Comparison of ENCODE assay signal across 8 cellular contexts in genomic region chr9:77897292-77897691, GRCh38.
DNase-seq lines count a peak whose midpoint lies in the region; ATAC-seq and TF ChIP-seq lines count a peak whose summit lies in the region.

No MANE protein-coding gene starts in this region.

- 0 out of 2 replicates have a peak overlapping the region, but pooled peaks have one; percentile 15 for H3K4me2 ChIP-seq in SK-N-SH

- H3K9ac ChIP-seq in SK-N-SH = no peak overlapping the region

- POLR2A ChIA-PET in SK-N-SH (lab: Yijun Ruan, JAX) = interaction anchor here (0.6 to 1.1 kb wide), 6 partner anchors 14 to 464 kb away, joined by 3 to 5 read pairs (median 3); partner anchors contain the start of genes GNAQ and PSAT1

- peaks cover 15% of the 10 kb centered on the region for H3F3A ChIP-seq in SK-N-SH (replicated peaks; ENCODE audit: insufficient read depth)

- intact Hi-C loops in left ventricle myocardium inferior (cut with micrococcal nuclease) = no loop called here
- intact Hi-C loops in Right ventricle myocardium inferior (cut with DNase I) = no loop called here

- H3K9me3 ChIP-seq in left ventricle myocardium inferior (replicated peaks) (no peaks in the 10 kb centered on the region), SK-N-SH (no peaks in the 10 kb centered on the region)

- H3K4me3 ChIP-seq in left ventricle myocardium inferior (no peak overlapping the region), SK-N-SH (ENCODE audit: low read depth in 2 of 2, low read length in 1 of 2) (no peak overlapping the region)

- H3K9me2 ChIP-seq in SK-N-SH = no peaks in the 10 kb centered on the region

- TF ChIP-seq CTCF in left ventricle myocardium inferior (IDR thresholded peaks at IDR 0.05; ENCODE audit: borderline replicate concordance) (peak; percentile 24), SK-N-SH (IDR thresholded peaks at IDR 0.05) (peak; percentile 48)

- H2AFZ ChIP-seq in SK-N-SH (ENCODE audit: low read depth) = no peak overlapping the region

- H4K20me1 ChIP-seq in SK-N-SH (ENCODE audit: insufficient read depth) = peaks cover 21% of the 10 kb centered on the region

- no peak for TF ChIP-seq EP300 in SK-N-SH (IDR thresholded peaks at IDR 0.05; ENCODE audit: borderline replicate concordance in 1 of 2, low read depth in 1 of 2, low read length in 1 of 2)

- WGBS in SK-N-SH (ENCODE audit: low lambda C conversion rate) = 37% methylated on average over 3 of the region's 3 CpGs

- peaks cover 30% of the 10 kb centered on the region for H3K79me2 ChIP-seq in SK-N-SH (ENCODE audit: insufficient read depth)

- H3K27ac ChIP-seq in left ventricle myocardium inferior (replicated peaks) (no peak overlapping the region), SK-N-SH (ENCODE audit: low read depth in 2 of 2, low read length in 1 of 2) (peak overlapping the region; percentile 1 to 83; a peak in 3 of 4 replicates)

- H3K4me1 ChIP-seq in left ventricle myocardium inferior (peaks cover 12% of the 10 kb centered on the region), SK-N-SH (ENCODE audit: control insufficient read depth in 1 of 2, insufficient read depth in 2 of 2, low read depth in 1 of 2, low read length in 1 of 2) (peaks cover 24 to 27% of the 10 kb centered on the region in 2 experiments; a peak in 3 of 4 replicates)

- H3K36me3 ChIP-seq in left ventricle myocardium inferior (no peaks in the 10 kb centered on the region), SK-N-SH (replicated peaks in 1 of 2; ENCODE audit: control insufficient read depth in 1 of 2, insufficient read depth in 2 of 2, low read length in 1 of 2) (peaks cover 0 to 5% of the 10 kb centered on the region in 2 experiments)

- CTCF ChIA-PET in SK-N-SH (lab: Yijun Ruan, JAX) = interaction anchor here (0.5 to 3.1 kb wide), 38 partner anchors 9 to 465 kb away, joined by 3 to 35 read pairs (median 4); partner anchors contain the start of gene GNAQ

- H3K27me3 ChIP-seq in left ventricle myocardium inferior (ENCODE audit: low read depth) (no peaks in the 10 kb centered on the region), SK-N-SH (ENCODE audit: insufficient read depth) (no peaks in the 10 kb centered on the region)

- no peak for ATAC-seq in Right ventricle myocardium inferior
- ATAC-seq in HG02840 (IDR thresholded peaks at IDR 0.05; ENCODE audit: low FRiP score, unreplicated experiment) = no peak
- no peak for ATAC-seq in HG02798 (IDR thresholded peaks at IDR 0.05; ENCODE audit: poor library complexity, unreplicated experiment)

- DNase-seq in left ventricle myocardium inferior (no peak), Right ventricle myocardium inferior (ENCODE audit: missing footprints) (no peak), SK-N-SH (peak; percentile 41), globus pallidus (ENCODE audit: low spot score) (peak; percentile 32), SKM-1 treated with dmso at 0.1 percent for 144 hours (lab: John Stamatoyannopoulos, UW; ENCODE audit: unreplicated experiment) (no peak)
- DNase-seq in activated CD4-positive, alpha-beta T cell treated with anti-CD3 and anti-CD28 coated beads for 4 hours = no peak

- TF ChIP-seq RAD21 in SK-N-SH (IDR thresholded peaks at IDR 0.05; ENCODE audit: low read length) = peak; percentile 55

TF ChIP-seq in SK-N-SH, 30 proteins besides CTCF, POLR2A, EP300 and RAD21:
- TF ChIP-seq FOXM1 (IDR thresholded peaks at IDR 0.05; ENCODE audit: low read depth) (no peak), ELF1 (IDR thresholded peaks at IDR 0.05) (no peak), FOSL2 (IDR thresholded peaks at IDR 0.05; ENCODE audit: borderline replicate concordance, low read depth) (no peak), SMC3 (IDR thresholded peaks at IDR 0.05; ENCODE audit: low read depth, low read length) (no peak), SIN3A (IDR thresholded peaks at IDR 0.05; ENCODE audit: borderline replicate concordance, low read depth, low read length) (no peak), TEAD4 (IDR thresholded peaks at IDR 0.05; ENCODE audit: borderline replicate concordance, insufficient read depth) (no peak), GATA2 (CRISPR knock-in tag; IDR thresholded peaks at IDR 0.05) (no peak), USF2 (IDR thresholded peaks at IDR 0.05; ENCODE audit: borderline replicate concordance, low read depth, low read length) (peak; percentile 46; the same call in 1 of the 2 replicates), MEF2A (IDR thresholded peaks at IDR 0.05; ENCODE audit: borderline replicate concordance, low read depth) (no peak), REST (IDR thresholded peaks at IDR 0.05; ENCODE audit: low read depth, low read length) (no peak), USF1 (IDR thresholded peaks at IDR 0.05; ENCODE audit: borderline replicate concordance, low read depth) (0 out of 2 replicates have a peak, but pooled peaks have one; percentile 27), GABPA (IDR thresholded peaks at IDR 0.05; ENCODE audit: low read depth) (no peak), PBX3 (IDR thresholded peaks at IDR 0.05) (no peak)

Comparison
In these comparisons a context has a peak if more than half of its experiments do, and no peak if none do; other contexts are left out.
1. DNase-seq: peak in SK-N-SH (single experiment) and globus pallidus (single experiment); none in left ventricle myocardium inferior (single experiment), Right ventricle myocardium inferior (single experiment), activated CD4-positive, alpha-beta T cell treated with anti-CD3 and anti-CD28 coated beads for 4 hours (0 of 2) and SKM-1 treated with dmso at 0.1 percent for 144 hours (single experiment).